In the genomic region with DNA sequence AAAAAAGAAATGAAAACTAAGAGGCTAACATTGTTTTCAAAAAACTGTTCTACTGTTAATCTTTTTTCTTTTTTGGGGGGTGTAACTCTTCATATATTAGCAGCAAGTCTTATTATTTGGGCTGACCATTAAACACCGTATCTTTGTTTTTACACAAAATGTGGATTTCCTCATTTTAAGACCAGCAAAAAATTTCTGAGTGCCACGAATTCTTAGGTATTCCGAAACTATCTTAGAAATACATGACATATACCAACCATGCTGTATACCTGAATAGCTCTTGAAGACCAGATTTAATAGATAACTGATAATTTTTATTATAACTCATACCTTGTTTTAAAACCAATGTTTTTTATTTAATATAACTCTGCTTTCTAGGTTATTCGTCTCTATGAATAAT, we compare ENCODE assay signal across 1 cellular context.
TF ChIP-seq lines count a peak whose summit lies in the region.

No MANE protein-coding gene starts in this region.

TF ChIP-seq in endothelial cell of umbilical vein, 7 proteins besides CTCF, POLR2A, EP300 and RAD21:
- TF ChIP-seq GATA2 (IDR thresholded peaks at IDR 0.05; ENCODE audit: insufficient read depth, insufficient read length, low read depth, low read length) = no peak
- no peak for TF ChIP-seq POLR2AphosphoS5 (IDR thresholded peaks at IDR 0.05; ENCODE audit: insufficient read depth, low read depth, low read length)
- no peak for TF ChIP-seq MAX (IDR thresholded peaks at IDR 0.05; ENCODE audit: insufficient read depth, insufficient read length)
- TF ChIP-seq FOS (IDR thresholded peaks at IDR 0.05; ENCODE audit: borderline replicate concordance, insufficient read depth, low read length) = no peak
- TF ChIP-seq JUN (IDR thresholded peaks at IDR 0.05; ENCODE audit: borderline replicate concordance, insufficient read depth, insufficient read length, low read depth) = no peak
- no peak for TF ChIP-seq EZH2 (IDR thresholded peaks at IDR 0.05; ENCODE audit: borderline replicate concordance, low read depth, low read length, severe bottlenecking)
- TF ChIP-seq MYC (IDR thresholded peaks at IDR 0.05; ENCODE audit: low read depth, low read length) = no peak
TF ChIP-seq in endothelial cell of umbilical vein: peak in this region for 0.
